ENCODE assay signal across 1 cellular context in genomic region chr3:153161714-153162512, GRCh38.
TF ChIP-seq lines count a peak whose summit lies in the region.

Gene RAP2B (plus strand): TSS chr3:153162226. CDS start chr3:153162694, 468 bp downstream.

TF ChIP-seq in HCT116, 20 proteins besides CTCF, POLR2A, EP300 and RAD21 (continued from another document):
- TF ChIP-seq ATF3 (IDR thresholded peaks at IDR 0.05): no peak
- TF ChIP-seq EGR1 (IDR thresholded peaks at IDR 0.05; ENCODE audit: low read depth): no peak
- TF ChIP-seq ELF1 (IDR thresholded peaks at IDR 0.05; ENCODE audit: borderline replicate concordance, low read depth): no peak
- TF ChIP-seq TCF7L2 (IDR thresholded peaks at IDR 0.05; ENCODE audit: borderline replicate concordance, extremely low read depth, insufficient read depth, insufficient read length): no peak
- TF ChIP-seq JUND (IDR thresholded peaks at IDR 0.05): no peak
